Comparison of ENCODE assay signal across 9 cellular contexts in genomic region chr9:4832786-4833579, GRCh38. TPM values are rescaled to one million over a fixed set of nuclear protein-coding genes. Genes with fewer than 3 reads are reported as not detected.
DNase-seq lines count a peak whose midpoint lies in the region; ATAC-seq, FAIRE-seq and TF ChIP-seq lines count a peak whose summit lies in the region.
"Had no signal": no experiment of that assay in that cellular context is flagged by ENCODE, and none has a peak within 500 bp of the region (broad histone marks: within the 10 kb centered on the region; RNA-seq: fewer than 3 reads in every experiment).

No MANE protein-coding gene starts in this region.

- no peaks in the 10 kb centered on the region for H4K20me1 ChIP-seq in GM12878 (ENCODE audit: control insufficient read depth, insufficient read depth)
- no peaks in the 10 kb centered on the region for H4K20me1 ChIP-seq in osteoblast (ENCODE audit: insufficient read depth, low read length)

- H3K27me3 ChIP-seq in GM12878 (replicated peaks in 1 of 2; ENCODE audit: control insufficient read depth in 2 of 2, insufficient read depth in 2 of 2, low read length in 1 of 2) (no peaks in the 10 kb centered on the region), osteoblast (ENCODE audit: insufficient read depth, low read length) (no peaks in the 10 kb centered on the region)
- H3K27me3 ChIP-seq: heart right ventricle had no signal

- no TSS peak for BruUV-seq in GM12878 (replicated peaks; lab: Mats Ljungman, UMichigan)

- in situ Hi-C loops in GM12878 (cut with MboI), result no loop called here

- CTCF ChIA-PET in GM12878 (lab: Yijun Ruan, JAX), result no interaction called here

- H3K79me2 ChIP-seq in GM12878 (ENCODE audit: control insufficient read depth, insufficient read depth, low read length) (peaks cover 3% of the 10 kb centered on the region), osteoblast (ENCODE audit: insufficient read depth, low read length) (peaks cover 6% of the 10 kb centered on the region)

- WGBS in GM12878 (ENCODE audit: insufficient coverage, insufficient replicate concordance, low lambda C conversion rate, missing lambda C conversion rate), result 53% methylated on average over 6 of the region's 7 CpGs

- H3K27ac ChIP-seq in GM12878 (ENCODE audit: control insufficient read depth, insufficient read depth) (no peak overlapping the region), osteoblast (ENCODE audit: low read depth, low read length) (peak overlapping the region; percentile 96)

- no peak overlapping the region for H3K9ac ChIP-seq in GM12878 (ENCODE audit: control insufficient read depth, insufficient read depth, low read length)

- intact Hi-C loops in GM12878 (cut with micrococcal nuclease; ENCODE audit: unreplicated experiment), result loop anchor here (5.0 kb wide), 1 partner anchor 71 kb away; no protein-coding TSS in a partner anchor

- no peak for TF ChIP-seq RAD21 in GM12878 (IDR thresholded peaks at IDR 0.05; ENCODE audit: insufficient read depth, low read depth, low read length)

- RAD21 ChIA-PET in GM12878 (lab: Charles Lee; ENCODE audit: unreplicated experiment), result no interaction called here

- SMC1A ChIA-PET in GM12878 (lab: Charles Lee; ENCODE audit: uncharacterized antibody, unreplicated experiment), result interaction anchor here (0.9 to 1.3 kb wide), 2 partner anchors 10 to 579 kb away, joined by 3 read pairs; no protein-coding TSS in a partner anchor

- H3K4me2 ChIP-seq in GM12878 (ENCODE audit: control insufficient read depth, insufficient read depth) (no peak overlapping the region), osteoblast (ENCODE audit: insufficient read depth, low read length) (peak overlapping the region; percentile 56)

- H3K4me3 ChIP-seq in AG09309 (ENCODE audit: control insufficient read depth, low read depth, low read length) (no peak overlapping the region), GM12878 (no peak overlapping the region), osteoblast (ENCODE audit: insufficient read depth, low read length) (no peak overlapping the region)
- H3K4me3 ChIP-seq: heart right ventricle had no signal

- H2AFZ ChIP-seq in GM12878 (ENCODE audit: control insufficient read depth, low read depth, low read length), result no peak overlapping the region
- no peak overlapping the region for H2AFZ ChIP-seq in osteoblast (ENCODE audit: low read length)

- H3K36me3 ChIP-seq in GM12878 (ENCODE audit: control insufficient read depth in 2 of 2, insufficient read depth in 2 of 2, low read length in 1 of 2), result peaks cover 18 to 35% of the 10 kb centered on the region in 2 experiments
- no peaks in the 10 kb centered on the region for H3K36me3 ChIP-seq in osteoblast (ENCODE audit: insufficient read depth, low read length)

- ATAC-seq in GM12878 (no peak), HG03342 (IDR thresholded peaks at IDR 0.05; ENCODE audit: unreplicated experiment) (no peak), HG02763 (IDR thresholded peaks at IDR 0.05; ENCODE audit: unreplicated experiment) (no peak)

- no peak for TF ChIP-seq POLR2A in GM12878 (IDR thresholded peaks at IDR 0.05; ENCODE audit: low read depth, low read length)

- FAIRE-seq in GM12878 (lab: Jason Lieb, UNC), result no peak

- DNase-seq in AG09309 (ENCODE audit: low read depth), result peak; percentile 91
- DNase-seq in LoVo (ENCODE audit: low spot score), result peak; percentile 67
- no peak for DNase-seq in GM12878 (ENCODE audit: low read depth, low spot score)
- DNase-seq in osteoblast (ENCODE audit: insufficient read length, low spot score, missing footprints), result peak; percentile 91
- DNase-seq in NCI-H128 (lab: John Stamatoyannopoulos, UW; ENCODE audit: unreplicated experiment), result no peak
- no peak for DNase-seq in NOMO-1 treated with DMSO at 0.1 percent for 48 hours (lab: John Stamatoyannopoulos, UW; ENCODE audit: unreplicated experiment)
- DNase-seq: heart right ventricle had no signal

- no peak for TF ChIP-seq EP300 in GM12878 (IDR thresholded peaks at IDR 0.05; ENCODE audit: borderline replicate concordance in 1 of 2, control insufficient read depth in 1 of 2, low read depth in 2 of 2, low read length in 2 of 2)

- no peaks in the 10 kb centered on the region for H3K4me1 ChIP-seq in GM12878 (ENCODE audit: control insufficient read depth, insufficient read depth, low read length)
- peaks cover 69% of the 10 kb centered on the region for H3K4me1 ChIP-seq in osteoblast (ENCODE audit: insufficient read depth, low read length)

- TF ChIP-seq CTCF in AG09309 (IDR thresholded peaks at IDR 0.05; ENCODE audit: control insufficient read depth, insufficient read depth, low read depth, low read length, missing control alignments) (no peak), GM12878 (IDR thresholded peaks at IDR 0.05 in 2 of 3, conservative IDR thresholded peaks at IDR 0.05 in 1 of 3; ENCODE audit: control insufficient read depth in 2 of 3, extremely low read depth in 1 of 3, insufficient read depth in 1 of 3, low read depth in 3 of 3, low read length in 3 of 3) (no peak), osteoblast (IDR thresholded peaks at IDR 0.05; ENCODE audit: extremely low read depth, low read depth, low read length) (no peak)

- POLR2A ChIA-PET in GM12878 (lab: Charles Lee), result interaction anchor here (0.6 kb wide), 1 partner anchor 767 kb away, joined by 4 read pairs; no protein-coding TSS in a partner anchor

- H3K9me3 ChIP-seq in GM12878 (replicated peaks; ENCODE audit: control insufficient read depth, insufficient read depth, low read length) (no peaks in the 10 kb centered on the region), osteoblast (ENCODE audit: low read depth, low read length) (no peaks in the 10 kb centered on the region)
- H3K9me3 ChIP-seq: heart right ventricle had no signal

TF ChIP-seq in GM12878, 131 proteins besides CTCF, POLR2A, EP300 and RAD21:
- TF ChIP-seq HDGF (IDR thresholded peaks at IDR 0.05) (no peak), CREB1 (IDR thresholded peaks at IDR 0.05; ENCODE audit: low read depth) (0 out of 2 replicates have a peak, but pooled peaks have one; percentile 24), REST (IDR thresholded peaks at IDR 0.05; ENCODE audit: low read depth, low read length) (no peak), CREM (IDR thresholded peaks at IDR 0.05; ENCODE audit: low read depth) (0 out of 2 replicates have a peak, but pooled peaks have one; percentile 26), JUNB (IDR thresholded peaks at IDR 0.05) (peak; percentile 79), SP1 (IDR thresholded peaks at IDR 0.05; ENCODE audit: low read depth, low read length) (no peak), NFIC (IDR thresholded peaks at IDR 0.05; ENCODE audit: low read depth, low read length) (peak; percentile 58; the same call in 1 of the 2 replicates), RUNX3 (IDR thresholded peaks at IDR 0.05; ENCODE audit: low read length) (peak; percentile 66), MTA2 (IDR thresholded peaks at IDR 0.05; ENCODE audit: low read depth) (no peak), ZNF622 (IDR thresholded peaks at IDR 0.05) (no peak)

RNA-seq across cellular contexts. Expression of gene RCL1, which starts 40.2 kb away (rescaled TPM):
- 51.9 and 58.3 TPM in 2 replicates for total RNA-seq in GM12878 (2013; cell fraction: nucleolus; rRNA removed)
- total RNA-seq in GM12878 (2014; rRNA removed) (42.0 and 44.3 TPM in 2 replicates), GM12878 (2014; rRNA removed; fragmentation: Illumina TruSeq; extraction: Trizol) (28.1 and 28.7 TPM in 2 replicates), GM12878 (2021) (32.3 and 33.2 TPM in 2 replicates), osteoblast (11.5 and 15.6 TPM in 2 replicates)
- polyA plus RNA-seq in GM12878 (2011; ENCODE audit: low read depth), result 11.5 TPM
- polyA plus RNA-seq in GM12878 (2011; rRNA removed) (14.1 and 21.1 TPM in 2 replicates), GM12878 (2014; fragmentation: Illumina TruSeq; extraction: Trizol) (38.0 and 45.2 TPM in 2 replicates), GM12878 (2014; fragmentation: Nextera tagmentation; extraction: Ambion mirVana) (10 to 100 TPM; 21.1 to 28.6 TPM), GM12878 (2014; rRNA removed) (27.5 and 29.8 TPM in 2 replicates), GM12878 (2016; fragmentation: Nextera tagmentation; extraction: Ambion mirVana) (10 to 100 TPM; 43.4 to 46.8 TPM)
- polyA plus RNA-seq in GM12878 (2011; cell fraction: cytosol; rRNA removed), result 22.0 and 26.6 TPM in 2 replicates
- polyA plus RNA-seq in GM12878 (2011; cell fraction: nucleus; rRNA removed), result 34.5 and 44.1 TPM in 2 replicates
- 15.4 and 17.0 TPM in 2 replicates for polyA plus RNA-seq in GM12878 (2012)
- polyA minus RNA-seq in GM12878 (2011; rRNA and poly(A)+ RNA removed), result 23.5 and 29.4 TPM in 2 replicates
- polyA minus RNA-seq in GM12878 (2011; cell fraction: cytosol; rRNA and poly(A)+ RNA removed), result 12.0 and 13.6 TPM in 2 replicates
- 30.5 and 40.9 TPM in 2 replicates for polyA minus RNA-seq in GM12878 (2011; cell fraction: nucleus; rRNA and poly(A)+ RNA removed)

Comparison
In these comparisons a context has a peak if more than half of its experiments do, and no peak if none do; other contexts are left out.
1. DNase-seq: peak in AG09309 (single experiment), LoVo (single experiment) and osteoblast (single experiment); none in GM12878 (single experiment), NCI-H128 (single experiment) and NOMO-1 treated with DMSO at 0.1 percent for 48 hours (single experiment).